In genomic region chr9:12698986-12699385, GRCh38 we compare ENCODE assay signal across 1 cellular context.
TF ChIP-seq lines count a peak whose summit lies in the region.

No MANE protein-coding gene starts in this region.

TF ChIP-seq in IMR-90, 13 proteins besides CTCF, POLR2A, EP300 and RAD21:
- TF ChIP-seq SMC3 (IDR thresholded peaks at IDR 0.05; ENCODE audit: low read depth, low read length) (no peak), FOS (IDR thresholded peaks at IDR 0.05; ENCODE audit: low read depth, low read length) (no peak), MXI1 (IDR thresholded peaks at IDR 0.05; ENCODE audit: borderline replicate concordance, low read depth, low read length) (no peak), RCOR1 (IDR thresholded peaks at IDR 0.05; ENCODE audit: insufficient replicate concordance, low read length) (no peak), MAZ (IDR thresholded peaks at IDR 0.05; ENCODE audit: borderline replicate concordance, low read depth, low read length) (no peak), NFE2L2 (IDR thresholded peaks at IDR 0.05; ENCODE audit: low read depth, low read length) (no peak), CEBPB (IDR thresholded peaks at IDR 0.05; ENCODE audit: low read depth, low read length) (no peak), USF2 (IDR thresholded peaks at IDR 0.05; ENCODE audit: low read depth, low read length) (no peak), MAFK (IDR thresholded peaks at IDR 0.05; ENCODE audit: low read depth, low read length) (no peak), RFX5 (IDR thresholded peaks at IDR 0.05; ENCODE audit: low read depth, low read length) (no peak), BHLHE40 (IDR thresholded peaks at IDR 0.05; ENCODE audit: low read depth, low read length) (no peak)
